Comparison of ENCODE assay signal across 17 cellular contexts in genomic region chr16:58124601-58124915, GRCh38. TPM values are rescaled to one million over a fixed set of nuclear protein-coding genes. Genes with fewer than 3 reads are reported as not detected.
DNase-seq lines count a peak whose midpoint lies in the region; ATAC-seq and TF ChIP-seq lines count a peak whose summit lies in the region.
"Had no signal": no experiment of that assay in that cellular context is flagged by ENCODE, and none has a peak within 500 bp of the region (broad histone marks: within the 10 kb centered on the region; RNA-seq: fewer than 3 reads in every experiment).

No MANE protein-coding gene starts in this region.

- H3K18ac ChIP-seq in mesenchymal stem cell (ENCODE audit: low read depth in 1 of 2, low read length in 2 of 2): no peak overlapping the region

- no peak overlapping the region for H3K4me3 ChIP-seq in BLaER1 treated with 17β-estradiol and CSF1 and Interleukin-3, amounts not matched to agents 10 nM and 100 nM
- H3K4me3 ChIP-seq in choroid plexus epithelial cell (ENCODE audit: low read depth, low read length): no peak overlapping the region
- H3K4me3 ChIP-seq in mesenchymal stem cell (ENCODE audit: insufficient read depth in 1 of 2, low read depth in 1 of 2, low read length in 2 of 2): no peak overlapping the region
- H3K4me3 ChIP-seq: pancreas, Peyer's patch, spleen had no signal

- no peak overlapping the region for H2BK5ac ChIP-seq in mesenchymal stem cell (ENCODE audit: low read depth, low read length, poor library complexity, severe bottlenecking)

- H2BK12ac ChIP-seq in mesenchymal stem cell (ENCODE audit: low read length in 2 of 2): no peak overlapping the region

- no peak overlapping the region for H3K14ac ChIP-seq in mesenchymal stem cell (ENCODE audit: low read length in 2 of 2)

- no peak overlapping the region; a peak in 1 of 22 replicates for H3K9ac ChIP-seq in BLaER1 treated with 17β-estradiol and CSF1 and Interleukin-3, amounts not matched to agents 10 nM and 100 nM
- H3K9ac ChIP-seq in mesenchymal stem cell (ENCODE audit: low read length): peak overlapping the region; percentile 21

- H3K23ac ChIP-seq in mesenchymal stem cell (ENCODE audit: low read length in 2 of 2): no peak overlapping the region

- H4K20me1 ChIP-seq in BLaER1 treated with 17β-estradiol and CSF1 and Interleukin-3, amounts not matched to agents 10 nM and 100 nM: peaks cover 69 to 94% (median 89%) of the 10 kb centered on the region in 11 experiments; a peak in 21 of 22 replicates

- no peak overlapping the region for H2AK5ac ChIP-seq in mesenchymal stem cell (ENCODE audit: low read length, severe bottlenecking)

- H3K27ac ChIP-seq in BLaER1 treated with 17β-estradiol and CSF1 and Interleukin-3, amounts not matched to agents 10 nM and 100 nM: no peak overlapping the region
- H3K27ac ChIP-seq in mesenchymal stem cell (ENCODE audit: low read length, poor library complexity, severe bottlenecking): no peak overlapping the region
- H3K27ac ChIP-seq: pancreas had no signal

- TF ChIP-seq CTCF in choroid plexus epithelial cell (conservative IDR thresholded peaks at IDR 0.05; ENCODE audit: low read depth, low read length): no peak

- no peak overlapping the region for H2AFZ ChIP-seq in mesenchymal stem cell (ENCODE audit: low read depth, low read length)

- H3K4me2 ChIP-seq in BLaER1 treated with 17β-estradiol and CSF1 and Interleukin-3, amounts not matched to agents 10 nM and 100 nM: peak overlapping the region in 6 of 11 experiments; percentile 4 to 36 (median 10); a peak in 3 of 22 replicates
- H3K4me2 ChIP-seq in mesenchymal stem cell (ENCODE audit: low read length, poor library complexity, severe bottlenecking): no peak overlapping the region

- no peaks in the 10 kb centered on the region for H3K27me3 ChIP-seq in BLaER1 treated with 17β-estradiol and CSF1 and Interleukin-3, amounts not matched to agents 10 nM and 100 nM
- no peaks in the 10 kb centered on the region for H3K27me3 ChIP-seq in mesenchymal stem cell (ENCODE audit: control insufficient read depth in 1 of 2, insufficient read depth in 1 of 2, low read length in 2 of 2)
- H3K27me3 ChIP-seq: pancreas, Peyer's patch, spleen had no signal

- H3K4ac ChIP-seq in mesenchymal stem cell (ENCODE audit: low read depth in 1 of 2, low read length in 2 of 2): no peak overlapping the region

- peak; percentile 31 for DNase-seq in LHCN-M2 (ENCODE audit: low read depth)
- peak; percentile 39 for DNase-seq in choroid plexus epithelial cell (ENCODE audit: low read depth)
- DNase-seq in mesenchymal stem cell: peak; percentile 61
- DNase-seq in germinal center (ENCODE audit: low spot score): no peak
- no peak for DNase-seq in amygdala (lab: John Stamatoyannopoulos, UW)
- no peak for DNase-seq in effector CD8-positive, alpha-beta T cell (lab: John Stamatoyannopoulos, UW)
- DNase-seq: activated CD4-positive, CD25-positive, alpha-beta regulatory T cell treated with anti-CD3 and anti-CD28 coated beads, Interleukin-2, amount 50 U/mL, for 72 hours; activated naive CD8-positive, alpha-beta T cell treated with anti-CD3 and anti-CD28 coated beads, Interleukin-2, amount 10 ng/mL, durations not matched to agents 7 days and 5 days; KG1; NCI-H146; pancreas; Peyer's patch; spleen; T-cell had no signal

- no peak overlapping the region for H2BK120ac ChIP-seq in mesenchymal stem cell (ENCODE audit: low read depth, low read length)

- peaks cover 0 to 5% (median 0%) of the 10 kb centered on the region in 11 experiments; a peak in 2 of 22 replicates for H3K36me3 ChIP-seq in BLaER1 treated with 17β-estradiol and CSF1 and Interleukin-3, amounts not matched to agents 10 nM and 100 nM
- H3K36me3 ChIP-seq in mesenchymal stem cell (ENCODE audit: control insufficient read depth in 1 of 2, insufficient read depth in 2 of 2, low read depth in 1 of 2, low read length in 2 of 2): no peaks in the 10 kb centered on the region
- H3K36me3 ChIP-seq: pancreas, Peyer's patch, spleen had no signal

- no peaks in the 10 kb centered on the region for H3K9me3 ChIP-seq in BLaER1 treated with 17β-estradiol and CSF1 and Interleukin-3, amounts not matched to agents 10 nM and 100 nM (replicated peaks in 1 of 11)
- no peaks in the 10 kb centered on the region for H3K9me3 ChIP-seq in mesenchymal stem cell (ENCODE audit: control insufficient read depth, low read length)
- H3K9me3 ChIP-seq: pancreas, Peyer's patch, spleen had no signal

- H3K4me1 ChIP-seq in BLaER1 treated with 17β-estradiol and CSF1 and Interleukin-3, amounts not matched to agents 10 nM and 100 nM: peaks cover 59 to 71% (median 66%) of the 10 kb centered on the region in 10 experiments
- peaks cover 16% of the 10 kb centered on the region for H3K4me1 ChIP-seq in mesenchymal stem cell (ENCODE audit: control insufficient read depth, insufficient read depth, low read depth, low read length)

- no peak overlapping the region for H2BK15ac ChIP-seq in mesenchymal stem cell (ENCODE audit: low read depth, poor library complexity, severe bottlenecking)

- no peak overlapping the region for H4K8ac ChIP-seq in mesenchymal stem cell (ENCODE audit: low read length)

- H4K91ac ChIP-seq in mesenchymal stem cell (ENCODE audit: low read length): no peak overlapping the region

- H3K79me1 ChIP-seq in mesenchymal stem cell (replicated peaks; ENCODE audit: low read length, poor library complexity, severe bottlenecking): peaks cover under 1% of the 10 kb centered on the region

- no peak for ATAC-seq in HG02870 (IDR thresholded peaks at IDR 0.05; ENCODE audit: unreplicated experiment)
- ATAC-seq: HCT116, pancreas, T-cell had no signal

- 38% methylated on average over 1 of the region's 1 CpG for WGBS in mesenchymal stem cell

RNA-seq across cellular contexts. Expression of gene CFAP20, which starts 4.6 kb away (rescaled TPM):
- total RNA-seq in LHCN-M2 (2014; rRNA removed): 70.2 and 115 TPM in 2 replicates
- polyA plus RNA-seq in LHCN-M2 (2012): 57.9 TPM
- polyA plus RNA-seq in mesenchymal stem cell (2013, experiment 1 of 2): 44.9 TPM
- 45.4 TPM for polyA plus RNA-seq in mesenchymal stem cell (2013, experiment 2 of 2)

Comparison
In these comparisons a context has a peak if more than half of its experiments do, and no peak if none do; other contexts are left out.
1. DNase-seq: peak in LHCN-M2 (single experiment), choroid plexus epithelial cell (single experiment) and mesenchymal stem cell (single experiment); none in germinal center (single experiment), amygdala (0 of 56) and effector CD8-positive, alpha-beta T cell (single experiment).